In genomic region chr4:108813261-108813660, GRCh38 we compare ENCODE assay signal across 26 cellular contexts. TPM values are rescaled to one million over a fixed set of nuclear protein-coding genes. Genes with fewer than 3 reads are reported as not detected.
"Had no signal": no experiment of that assay in that cellular context is flagged by ENCODE, and none has a peak within 500 bp of the region (broad histone marks: within the 10 kb centered on the region; RNA-seq: fewer than 3 reads in every experiment).

No MANE protein-coding gene starts in this region.

- H3K4me1 Mint-ChIP-seq: activated CD4-positive, alpha-beta T cell treated with anti-CD3 and anti-CD28 coated beads, Interleukin-2, amount 10 ng/mL, durations not matched to agents 24 days and 14 days; activated naive CD8-positive, alpha-beta T cell treated with anti-CD3 and anti-CD28 coated beads, Interleukin-2, amount 50 U/mL, for 24 hours had no signal

- H3K4me3 Mint-ChIP-seq: activated CD4-positive, alpha-beta T cell treated with anti-CD3 and anti-CD28 coated beads, Interleukin-2, amount 10 ng/mL, durations not matched to agents 24 days and 14 days; activated CD8-positive, alpha-beta T cell treated with anti-CD3 and anti-CD28 coated beads for 36 hours; activated naive CD8-positive, alpha-beta T cell treated with anti-CD3 and anti-CD28 coated beads, Interleukin-2, amount 50 U/mL, for 24 hours; activated T-helper 1 cell treated with anti-CD3 and anti-CD28 coated beads, Interleukin-12 subunit alpha, Interleukin-12 subunit beta, Interleukin-2, Interleukin-4 antibody, amounts not matched to agents 30 ng/mL and 10 ng/mL and 1 ng/mL, durations not matched to agents 14 hours and 24 hours and 36 hours; T-helper 17 cell; WTC11 had no signal

- H3K9me3 Mint-ChIP-seq: activated CD4-positive, alpha-beta T cell treated with anti-CD3 and anti-CD28 coated beads, Interleukin-2, amount 10 ng/mL, durations not matched to agents 24 days and 14 days; activated CD8-positive, alpha-beta T cell treated with anti-CD3 and anti-CD28 coated beads for 36 hours; activated naive CD4-positive, alpha-beta T cell treated with anti-CD3 and anti-CD28 coated beads, Interleukin-2, amount 50 U/mL, for 72 hours; activated naive CD8-positive, alpha-beta T cell treated with anti-CD3 and anti-CD28 coated beads, Interleukin-2, amount 50 U/mL, for 24 hours; activated T-helper 1 cell treated with anti-CD3 and anti-CD28 coated beads, Interleukin-12 subunit alpha, Interleukin-12 subunit beta, Interleukin-2, Interleukin-4 antibody, amounts not matched to agents 30 ng/mL and 10 ng/mL and 1 ng/mL, durations not matched to agents 14 hours and 24 hours and 36 hours; WTC11 had no signal

- H3K27me3 ChIP-seq: ascending aorta, body of pancreas, cardiac muscle cell had no signal

- H3K4me3 ChIP-seq: ascending aorta, body of pancreas, cardiac muscle cell had no signal

- H3K36me3 ChIP-seq: ascending aorta, cardiac muscle cell had no signal

- H3K36me3 Mint-ChIP-seq: activated naive CD4-positive, alpha-beta T cell treated with anti-CD3 and anti-CD28 coated beads, Interleukin-2, amount 50 U/mL, for 72 hours; WTC11 had no signal

- DNase-seq: activated CD4-positive, alpha-beta T cell treated with anti-CD3 and anti-CD28 coated beads, Interleukin-2, amount 10 ng/mL, durations not matched to agents 24 days and 14 days; activated CD4-positive, CD25-positive, alpha-beta regulatory T cell treated with anti-CD3 and anti-CD28 coated beads, Interleukin-2, amount 50 U/mL, for 72 hours; activated CD8-positive, alpha-beta memory T cell treated with anti-CD3 and anti-CD28 coated beads, Interleukin-2, amount 50 U/mL, for 4 hours; activated CD8-positive, alpha-beta T cell treated with anti-CD3 and anti-CD28 coated beads for 36 hours; activated effector memory CD4-positive, alpha-beta T cell treated with anti-CD3 and anti-CD28 coated beads, Interleukin-2, amount 50 U/mL, for 16 hours; activated naive CD4-positive, alpha-beta T cell treated with Interleukin-2 at 50 U/mL for 16 hours; activated naive CD8-positive, alpha-beta T cell treated with anti-CD3 and anti-CD28 coated beads, Interleukin-2, amount 50 U/mL, for 24 hours; amniotic stem cell; body of pancreas; KBM-7; NCI-H1092; NCI-H1417; NCI-H1930; NCI-H345; NCI-H510A; NCI-H526 treated with DMSO at 0.1 percent for 48 hours; NCI-H82; SHP77 treated with DMSO at 0.1 percent for 48 hours; T-helper 17 cell; T-helper 9 cell had no signal

- H3K9me3 ChIP-seq: ascending aorta, body of pancreas had no signal

- H3K4me1 ChIP-seq: ascending aorta, body of pancreas had no signal

- H3K27ac Mint-ChIP-seq: activated CD4-positive, alpha-beta T cell treated with anti-CD3 and anti-CD28 coated beads, Interleukin-2, amount 10 ng/mL, durations not matched to agents 24 days and 14 days; activated CD8-positive, alpha-beta T cell treated with anti-CD3 and anti-CD28 coated beads for 36 hours; activated naive CD4-positive, alpha-beta T cell treated with anti-CD3 and anti-CD28 coated beads, Interleukin-2, amount 50 U/mL, for 72 hours; activated naive CD8-positive, alpha-beta T cell treated with anti-CD3 and anti-CD28 coated beads, Interleukin-2, amount 50 U/mL, for 24 hours; activated T-helper 1 cell treated with anti-CD3 and anti-CD28 coated beads, Interleukin-12 subunit alpha, Interleukin-12 subunit beta, Interleukin-2, Interleukin-4 antibody, amounts not matched to agents 30 ng/mL and 10 ng/mL and 1 ng/mL, durations not matched to agents 14 hours and 24 hours and 36 hours; T-helper 17 cell; WTC11 had no signal

- ATAC-seq: activated CD8-positive, alpha-beta T cell treated with anti-CD3 and anti-CD28 coated beads for 36 hours; activated naive CD8-positive, alpha-beta T cell treated with anti-CD3 and anti-CD28 coated beads, Interleukin-2, amount 50 U/mL, for 24 hours; body of pancreas; T-helper 17 cell; WTC11 had no signal

- H3K27ac ChIP-seq: ascending aorta, body of pancreas, cardiac muscle cell had no signal

RNA-seq across cellular contexts. Expression of gene ETNPPL, which starts 50.4 kb away (rescaled TPM):
- total RNA-seq: activated CD4-positive, alpha-beta T cell treated with anti-CD3 and anti-CD28 coated beads, Interleukin-2, amount 10 ng/mL, durations not matched to agents 24 days and 14 days; activated CD8-positive, alpha-beta T cell treated with anti-CD3 and anti-CD28 coated beads for 36 hours; activated naive CD4-positive, alpha-beta T cell treated with anti-CD3 and anti-CD28 coated beads, Interleukin-2, amount 50 U/mL, for 72 hours; activated T-helper 1 cell treated with anti-CD3 and anti-CD28 coated beads, Interleukin-12 subunit alpha, Interleukin-12 subunit beta, Interleukin-2, Interleukin-4 antibody, amounts not matched to agents 30 ng/mL and 10 ng/mL and 1 ng/mL, durations not matched to agents 14 hours and 24 hours and 36 hours; ascending aorta; body of pancreas; M059J; T-helper 17 cell had no signal
- polyA plus RNA-seq: cardiac muscle cell had no signal
